19 cellular contexts compared by ENCODE assay signal in genomic region chr7:43560742-43561330, GRCh38. TPM values are rescaled to one million over a fixed set of nuclear protein-coding genes. Genes with fewer than 3 reads are reported as not detected.
A peak's percentile ranks its signal among the peaks of the same experiment; 100 is the strongest.
DNase-seq lines count a peak whose midpoint lies in the region; ATAC-seq and TF ChIP-seq lines count a peak whose summit lies in the region.
"Had no signal": no experiment of that assay in that cellular context is flagged by ENCODE, and none has a peak within 500 bp of the region (broad histone marks: within the 10 kb centered on the region; RNA-seq: fewer than 3 reads in every experiment).

No MANE protein-coding gene starts in this region.

- H3K27me3 Mint-ChIP-seq in MCF 10A (ENCODE audit: insufficient read depth, unreplicated experiment): no peaks in the 10 kb centered on the region

- H2BK12ac ChIP-seq in trophoblast cell (ENCODE audit: low read length): no peak overlapping the region

- no peak overlapping the region for H3K23ac ChIP-seq in trophoblast cell (ENCODE audit: low read length)

- ATAC-seq in left lobe of liver: peak; percentile 93
- ATAC-seq: HCT116 had no signal

- H3K27me3 ChIP-seq in breast epithelium (no peaks in the 10 kb centered on the region), trophoblast cell (ENCODE audit: insufficient read depth, low read length) (no peaks in the 10 kb centered on the region)
- H3K27me3 ChIP-seq: BLaER1 had no signal

- no peak overlapping the region for H2AFZ ChIP-seq in trophoblast cell (ENCODE audit: insufficient read depth, low read length, poor library complexity)
- H2AFZ ChIP-seq: GM23248 had no signal

- H3K4me3 ChIP-seq in breast epithelium: no peak overlapping the region
- no peak overlapping the region for H3K4me3 ChIP-seq in trophoblast cell (ENCODE audit: low read depth, low read length)
- H3K4me3 ChIP-seq: BLaER1, GM23248 had no signal

- H2BK5ac ChIP-seq in trophoblast cell (ENCODE audit: low read depth, low read length, poor library complexity): no peak overlapping the region

- H2AK5ac ChIP-seq in trophoblast cell (ENCODE audit: low read length): no peak overlapping the region

- CTCF ChIA-PET in MCF 10A (lab: Yijun Ruan, JAX): no interaction called here

- DNase-seq in MCF 10A (ENCODE audit: unreplicated experiment): peak; percentile 32
- DNase-seq in breast epithelium (ENCODE audit: low spot score in 2 of 2): no peak
- DNase-seq in left lobe of liver (ENCODE audit: low spot score): no peak
- peak; percentile 92 for DNase-seq in trophoblast cell
- DNase-seq in cardiac septum (ENCODE audit: low spot score): no peak
- DNase-seq in activated CD4-positive, CD25-positive, alpha-beta regulatory T cell (lab: John Stamatoyannopoulos, UW): no peak
- no peak for DNase-seq in MV-4-11 (lab: John Stamatoyannopoulos, UW)
- DNase-seq: 8988T; CD4-positive, alpha-beta memory T cell; DMS153; DMS79; GDM1; GM23248; H7; HFFc6 had no signal

- H4K8ac ChIP-seq in trophoblast cell (ENCODE audit: low read depth, low read length): no peak overlapping the region

- peaks cover 52% of the 10 kb centered on the region for H3K4me1 Mint-ChIP-seq in MCF 10A (ENCODE audit: insufficient read depth, unreplicated experiment)
- H3K4me1 Mint-ChIP-seq: CD14-positive monocyte had no signal

- H3K36me3 ChIP-seq in breast epithelium: no peaks in the 10 kb centered on the region
- H3K36me3 ChIP-seq in trophoblast cell (ENCODE audit: control insufficient read depth in 1 of 2, insufficient read depth in 2 of 2, low read length in 2 of 2): no peaks in the 10 kb centered on the region
- H3K36me3 ChIP-seq: BLaER1 had no signal

- no peak overlapping the region for H3K9ac ChIP-seq in trophoblast cell (ENCODE audit: low read length)
- H3K9ac ChIP-seq: BLaER1, GM23248 had no signal

- BruUV-seq in MCF 10A (replicated peaks; lab: Mats Ljungman, UMichigan): no TSS peak

- no peak for TF ChIP-seq POLR2A in breast epithelium (IDR thresholded peaks at IDR 0.05)

- H3K14ac ChIP-seq in trophoblast cell (ENCODE audit: low read length): no peak overlapping the region

- peaks cover 9% of the 10 kb centered on the region for H3K36me3 Mint-ChIP-seq in MCF 10A (ENCODE audit: insufficient read depth, unreplicated experiment)
- H3K36me3 Mint-ChIP-seq: CD14-positive monocyte; CD4-positive, alpha-beta memory T cell had no signal

- H4K12ac ChIP-seq in trophoblast cell (ENCODE audit: low read depth, low read length): no peak overlapping the region

- H3K9me3 ChIP-seq in breast epithelium (no peaks in the 10 kb centered on the region), trophoblast cell (ENCODE audit: insufficient read depth, low read depth, low read length) (peaks cover 2% of the 10 kb centered on the region)
- H3K9me3 ChIP-seq: BLaER1 had no signal

- H3K4me2 ChIP-seq in trophoblast cell (ENCODE audit: low read length): no peak overlapping the region
- H3K4me2 ChIP-seq: BLaER1 had no signal

- H3K79me1 ChIP-seq in trophoblast cell (ENCODE audit: low read length): no peaks in the 10 kb centered on the region

- no peak overlapping the region for H3K4me3 Mint-ChIP-seq in MCF 10A (ENCODE audit: unreplicated experiment)
- H3K4me3 Mint-ChIP-seq: CD4-positive, alpha-beta memory T cell; HFFc6 had no signal

- H3K79me2 ChIP-seq in trophoblast cell (ENCODE audit: control insufficient read depth, insufficient read depth, low read length, poor library complexity): no peaks in the 10 kb centered on the region

- TF ChIP-seq CTCF in MCF 10A (IDR thresholded peaks at IDR 0.05; ENCODE audit: unreplicated experiment) (no peak), breast epithelium (IDR thresholded peaks at IDR 0.05) (no peak)

- H3K4me1 ChIP-seq in breast epithelium (no peaks in the 10 kb centered on the region), trophoblast cell (ENCODE audit: control insufficient read depth in 1 of 2, insufficient read depth in 2 of 2, low read length in 2 of 2) (no peaks in the 10 kb centered on the region)
- H3K4me1 ChIP-seq: BLaER1 had no signal

- no peak overlapping the region for H4K91ac ChIP-seq in trophoblast cell (ENCODE audit: low read depth, low read length)

- H3K4ac ChIP-seq in trophoblast cell (ENCODE audit: low read depth, low read length): no peak overlapping the region

- intact Hi-C loops in MCF 10A (cut with micrococcal nuclease): no loop called here
- intact Hi-C loops in breast epithelium (cut with DNase I; ENCODE audit: low total_unique reads): no loop called here
- intact Hi-C loops in cardiac septum (cut with DNase I): no loop called here

- H3K9me3 Mint-ChIP-seq in MCF 10A (ENCODE audit: unreplicated experiment): peaks cover 10% of the 10 kb centered on the region
- H3K9me3 Mint-ChIP-seq: CD14-positive monocyte; CD4-positive, alpha-beta memory T cell; HFFc6 had no signal

- no peak overlapping the region for H3K18ac ChIP-seq in trophoblast cell (ENCODE audit: low read length)

- H3K27ac ChIP-seq in breast epithelium (no peak overlapping the region), trophoblast cell (ENCODE audit: low read depth, low read length) (no peak overlapping the region)
- H3K27ac ChIP-seq: BLaER1, GM23248, HL-60 had no signal

- POLR2A ChIA-PET in MCF 10A (lab: Yijun Ruan, JAX): interaction anchor here (2.2 to 4.2 kb wide), 4 partner anchors 10 to 98 kb away, joined by 8 to 97 read pairs (median 26); partner anchors contain the start of gene STK17A

- H3K27ac Mint-ChIP-seq in MCF 10A (ENCODE audit: low read depth, unreplicated experiment): peak overlapping the region; percentile 84
- H3K27ac Mint-ChIP-seq: CD4-positive, alpha-beta memory T cell; HFFc6 had no signal

- WGBS in trophoblast cell (ENCODE audit: extremely low coverage, insufficient coverage, insufficient read length): no CpG with 5 or more reads among the region's 7 CpGs

- no peak overlapping the region for H2BK120ac ChIP-seq in trophoblast cell (ENCODE audit: insufficient read depth, low read length, poor library complexity)

RNA-seq across cellular contexts. Expression of gene STK17A, which starts 22.1 kb away (rescaled TPM):
- total RNA-seq in MCF 10A (2022) (27.2 and 51.6 TPM in 2 replicates), breast epithelium (10 to 100 TPM; 13.3 to 24.3 (median 24.1) TPM), left lobe of liver (2.9 TPM), cardiac septum (40.3 TPM)
- polyA plus RNA-seq in trophoblast cell (2013): 9.6 and 10.1 TPM in 2 replicates

Comparison
In these comparisons a context has a peak if more than half of its experiments do, and no peak if none do; other contexts are left out.
1. DNase-seq: peak in MCF 10A (single experiment) and trophoblast cell (2 of 2); none in breast epithelium (0 of 2), left lobe of liver (single experiment), cardiac septum (single experiment), activated CD4-positive, CD25-positive, alpha-beta regulatory T cell (0 of 4) and MV-4-11 (single experiment).